In the genomic region with DNA sequence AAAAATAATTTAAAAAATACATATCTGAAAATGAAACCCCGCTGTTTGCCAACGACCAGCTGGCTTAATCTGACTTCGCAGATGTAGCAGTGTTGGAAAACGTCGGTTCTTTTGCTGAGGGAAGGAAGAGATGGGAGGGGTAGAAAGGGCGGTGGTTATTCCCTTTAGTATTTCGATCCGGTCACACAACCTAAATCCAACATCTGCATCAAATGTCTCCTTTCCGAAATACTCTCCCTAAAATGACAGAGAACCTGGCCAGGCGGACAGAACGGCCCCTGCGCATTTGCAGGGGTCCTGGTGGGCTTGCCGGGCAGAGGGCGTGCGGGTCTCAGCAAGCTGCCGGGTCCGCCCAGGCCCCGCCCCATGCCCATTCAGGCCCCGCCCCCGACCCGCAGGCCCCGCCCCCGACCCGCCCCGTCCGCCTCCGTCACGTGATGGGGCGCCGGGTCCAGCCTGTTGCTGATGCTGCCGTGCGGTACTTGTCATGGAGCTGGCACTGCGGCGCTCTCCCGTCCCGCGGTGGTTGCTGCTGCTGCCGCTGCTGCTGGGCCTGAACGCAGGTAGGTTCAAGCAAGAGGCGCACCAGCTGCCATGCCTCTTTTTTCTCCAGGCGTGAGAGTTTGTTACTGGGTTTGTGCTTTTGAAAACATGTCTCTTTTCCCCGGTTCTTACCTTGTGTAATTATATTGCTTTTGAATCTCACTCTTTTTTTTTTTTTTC, we compare ENCODE assay signal across 1 cellular context.
TF ChIP-seq lines count a peak whose summit lies in the region.

A gene with protein sequence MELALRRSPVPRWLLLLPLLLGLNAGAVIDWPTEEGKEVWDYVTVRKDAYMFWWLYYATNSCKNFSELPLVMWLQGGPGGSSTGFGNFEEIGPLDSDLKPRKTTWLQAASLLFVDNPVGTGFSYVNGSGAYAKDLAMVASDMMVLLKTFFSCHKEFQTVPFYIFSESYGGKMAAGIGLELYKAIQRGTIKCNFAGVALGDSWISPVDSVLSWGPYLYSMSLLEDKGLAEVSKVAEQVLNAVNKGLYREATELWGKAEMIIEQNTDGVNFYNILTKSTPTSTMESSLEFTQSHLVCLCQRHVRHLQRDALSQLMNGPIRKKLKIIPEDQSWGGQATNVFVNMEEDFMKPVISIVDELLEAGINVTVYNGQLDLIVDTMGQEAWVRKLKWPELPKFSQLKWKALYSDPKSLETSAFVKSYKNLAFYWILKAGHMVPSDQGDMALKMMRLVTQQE (plus strand): TSS at position 459 of the 723 bp plus-strand sequence. CDS start 29 bp downstream, at position 488.

TF ChIP-seq in HepG2, 621 proteins besides CTCF, POLR2A, EP300 and RAD21 (continued from another document and continues in another):
- TF ChIP-seq, protein P1, sequence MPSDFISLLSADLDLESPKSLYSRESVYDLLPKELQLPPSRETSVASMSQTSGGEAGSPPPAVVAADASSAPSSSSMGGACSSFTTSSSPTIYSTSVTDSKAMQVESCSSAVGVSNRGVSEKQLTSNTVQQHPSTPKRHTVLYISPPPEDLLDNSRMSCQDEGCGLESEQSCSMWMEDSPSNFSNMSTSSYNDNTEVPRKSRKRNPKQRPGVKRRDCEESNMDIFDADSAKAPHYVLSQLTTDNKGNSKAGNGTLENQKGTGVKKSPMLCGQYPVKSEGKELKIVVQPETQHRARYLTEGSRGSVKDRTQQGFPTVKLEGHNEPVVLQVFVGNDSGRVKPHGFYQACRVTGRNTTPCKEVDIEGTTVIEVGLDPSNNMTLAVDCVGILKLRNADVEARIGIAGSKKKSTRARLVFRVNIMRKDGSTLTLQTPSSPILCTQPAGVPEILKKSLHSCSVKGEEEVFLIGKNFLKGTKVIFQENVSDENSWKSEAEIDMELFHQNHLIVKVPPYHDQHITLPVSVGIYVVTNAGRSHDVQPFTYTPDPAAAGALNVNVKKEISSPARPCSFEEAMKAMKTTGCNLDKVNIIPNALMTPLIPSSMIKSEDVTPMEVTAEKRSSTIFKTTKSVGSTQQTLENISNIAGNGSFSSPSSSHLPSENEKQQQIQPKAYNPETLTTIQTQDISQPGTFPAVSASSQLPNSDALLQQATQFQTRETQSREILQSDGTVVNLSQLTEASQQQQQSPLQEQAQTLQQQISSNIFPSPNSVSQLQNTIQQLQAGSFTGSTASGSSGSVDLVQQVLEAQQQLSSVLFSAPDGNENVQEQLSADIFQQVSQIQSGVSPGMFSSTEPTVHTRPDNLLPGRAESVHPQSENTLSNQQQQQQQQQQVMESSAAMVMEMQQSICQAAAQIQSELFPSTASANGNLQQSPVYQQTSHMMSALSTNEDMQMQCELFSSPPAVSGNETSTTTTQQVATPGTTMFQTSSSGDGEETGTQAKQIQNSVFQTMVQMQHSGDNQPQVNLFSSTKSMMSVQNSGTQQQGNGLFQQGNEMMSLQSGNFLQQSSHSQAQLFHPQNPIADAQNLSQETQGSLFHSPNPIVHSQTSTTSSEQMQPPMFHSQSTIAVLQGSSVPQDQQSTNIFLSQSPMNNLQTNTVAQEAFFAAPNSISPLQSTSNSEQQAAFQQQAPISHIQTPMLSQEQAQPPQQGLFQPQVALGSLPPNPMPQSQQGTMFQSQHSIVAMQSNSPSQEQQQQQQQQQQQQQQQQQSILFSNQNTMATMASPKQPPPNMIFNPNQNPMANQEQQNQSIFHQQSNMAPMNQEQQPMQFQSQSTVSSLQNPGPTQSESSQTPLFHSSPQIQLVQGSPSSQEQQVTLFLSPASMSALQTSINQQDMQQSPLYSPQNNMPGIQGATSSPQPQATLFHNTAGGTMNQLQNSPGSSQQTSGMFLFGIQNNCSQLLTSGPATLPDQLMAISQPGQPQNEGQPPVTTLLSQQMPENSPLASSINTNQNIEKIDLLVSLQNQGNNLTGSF (CRISPR knock-in tag; IDR thresholded peaks at IDR 0.05) = no peak
- TF ChIP-seq GFI1 (CRISPR knock-in tag; IDR thresholded peaks at IDR 0.05; ENCODE audit: borderline replicate concordance) = 0 out of 2 replicates have a peak, but pooled peaks have one; percentile 26
- TF ChIP-seq SOX6 (IDR thresholded peaks at IDR 0.05) = no peak
- no peak for TF ChIP-seq SOX6 (CRISPR knock-in tag; IDR thresholded peaks at IDR 0.05)
- no peak for TF ChIP-seq MYNN (CRISPR knock-in tag; IDR thresholded peaks at IDR 0.05; ENCODE audit: low read depth)
- TF ChIP-seq, protein P2, sequence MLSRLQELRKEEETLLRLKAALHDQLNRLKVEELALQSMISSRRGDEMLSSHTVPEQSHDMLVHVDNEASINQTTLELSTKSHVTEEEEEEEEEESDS (CRISPR knock-in tag; IDR thresholded peaks at IDR 0.05; ENCODE audit: borderline replicate concordance) = no peak
- TF ChIP-seq ZNF788 (CRISPR knock-in tag; IDR thresholded peaks at IDR 0.05; ENCODE audit: borderline replicate concordance) = peak; percentile 31; the same call in 1 of the 2 replicates
- TF ChIP-seq TEAD2 (CRISPR knock-in tag; IDR thresholded peaks at IDR 0.05) = no peak
- TF ChIP-seq SPEN (CRISPR knock-in tag; IDR thresholded peaks at IDR 0.05; ENCODE audit: low read depth) = peak; percentile 44; the same call in 1 of the 2 replicates
- no peak for TF ChIP-seq MTA3 (CRISPR knock-in tag; IDR thresholded peaks at IDR 0.05)
- peak; percentile 46; the same call in 1 of the 2 replicates for TF ChIP-seq ARNTL (CRISPR knock-in tag; IDR thresholded peaks at IDR 0.05)
- TF ChIP-seq REL (CRISPR knock-in tag; conservative IDR thresholded peaks at IDR 0.05) = no peak
- TF ChIP-seq ERF (CRISPR knock-in tag; IDR thresholded peaks at IDR 0.05) = no peak
- peak; percentile 57 for TF ChIP-seq HDAC2 (CRISPR knock-in tag; IDR thresholded peaks at IDR 0.05)
- no peak for TF ChIP-seq ZNF850 (CRISPR knock-in tag; conservative IDR thresholded peaks at IDR 0.05)
- no peak for TF ChIP-seq FOXA3 (CRISPR knock-in tag; IDR thresholded peaks at IDR 0.05)
- TF ChIP-seq TMF1 (CRISPR knock-in tag; IDR thresholded peaks at IDR 0.05; ENCODE audit: low read depth) = no peak
- TF ChIP-seq, protein P3, sequence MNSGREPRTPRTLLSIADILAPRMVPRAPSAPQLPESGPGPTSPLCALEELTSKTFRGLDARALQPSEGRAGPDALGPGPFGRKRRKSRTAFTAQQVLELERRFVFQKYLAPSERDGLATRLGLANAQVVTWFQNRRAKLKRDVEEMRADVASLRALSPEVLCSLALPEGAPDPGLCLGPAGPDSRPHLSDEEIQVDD (CRISPR knock-in tag; IDR thresholded peaks at IDR 0.05; ENCODE audit: borderline replicate concordance) = no peak
- no peak for TF ChIP-seq NCOA1 (CRISPR knock-in tag; IDR thresholded peaks at IDR 0.05)
- TF ChIP-seq, protein P4, sequence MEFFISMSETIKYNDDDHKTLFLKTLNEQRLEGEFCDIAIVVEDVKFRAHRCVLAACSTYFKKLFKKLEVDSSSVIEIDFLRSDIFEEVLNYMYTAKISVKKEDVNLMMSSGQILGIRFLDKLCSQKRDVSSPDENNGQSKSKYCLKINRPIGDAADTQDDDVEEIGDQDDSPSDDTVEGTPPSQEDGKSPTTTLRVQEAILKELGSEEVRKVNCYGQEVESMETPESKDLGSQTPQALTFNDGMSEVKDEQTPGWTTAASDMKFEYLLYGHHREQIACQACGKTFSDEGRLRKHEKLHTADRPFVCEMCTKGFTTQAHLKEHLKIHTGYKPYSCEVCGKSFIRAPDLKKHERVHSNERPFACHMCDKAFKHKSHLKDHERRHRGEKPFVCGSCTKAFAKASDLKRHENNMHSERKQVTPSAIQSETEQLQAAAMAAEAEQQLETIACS (CRISPR knock-in tag; IDR thresholded peaks at IDR 0.05) = no peak
- no peak for TF ChIP-seq SCMH1 (CRISPR knock-in tag; IDR thresholded peaks at IDR 0.05; ENCODE audit: borderline replicate concordance)
- 0 out of 2 replicates have a peak, but pooled peaks have one; percentile 25 for TF ChIP-seq ZNF225 (CRISPR knock-in tag; IDR thresholded peaks at IDR 0.05)
- no peak for TF ChIP-seq ZZZ3 (CRISPR knock-in tag; IDR thresholded peaks at IDR 0.05; ENCODE audit: borderline replicate concordance)
- TF ChIP-seq KDM5B (CRISPR knock-in tag; IDR thresholded peaks at IDR 0.05; ENCODE audit: borderline replicate concordance) = no peak
- no peak for TF ChIP-seq CENPT (CRISPR knock-in tag; IDR thresholded peaks at IDR 0.05; ENCODE audit: low read depth)
- TF ChIP-seq KDM4B (CRISPR knock-in tag; IDR thresholded peaks at IDR 0.05) = no peak
- no peak for TF ChIP-seq ETV5 (CRISPR knock-in tag; IDR thresholded peaks at IDR 0.05; ENCODE audit: borderline replicate concordance)
- TF ChIP-seq ZC3H13 (CRISPR knock-in tag; IDR thresholded peaks at IDR 0.05) = no peak
- TF ChIP-seq SP4 (CRISPR knock-in tag; IDR thresholded peaks at IDR 0.05) = peak; percentile 46; the same call in 1 of the 2 replicates
- TF ChIP-seq, protein P5, sequence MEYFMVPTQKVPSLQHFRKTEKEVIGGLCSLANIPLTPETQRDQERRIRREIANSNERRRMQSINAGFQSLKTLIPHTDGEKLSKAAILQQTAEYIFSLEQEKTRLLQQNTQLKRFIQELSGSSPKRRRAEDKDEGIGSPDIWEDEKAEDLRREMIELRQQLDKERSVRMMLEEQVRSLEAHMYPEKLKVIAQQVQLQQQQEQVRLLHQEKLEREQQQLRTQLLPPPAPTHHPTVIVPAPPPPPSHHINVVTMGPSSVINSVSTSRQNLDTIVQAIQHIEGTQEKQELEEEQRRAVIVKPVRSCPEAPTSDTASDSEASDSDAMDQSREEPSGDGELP (IDR thresholded peaks at IDR 0.05; ENCODE audit: borderline replicate concordance, low read depth) = no peak
- 0 out of 2 replicates have a peak, but pooled peaks have one; percentile 43 for TF ChIP-seq ZIK1 (CRISPR knock-in tag; IDR thresholded peaks at IDR 0.05; ENCODE audit: borderline replicate concordance, low read depth)
- TF ChIP-seq, protein P6, sequence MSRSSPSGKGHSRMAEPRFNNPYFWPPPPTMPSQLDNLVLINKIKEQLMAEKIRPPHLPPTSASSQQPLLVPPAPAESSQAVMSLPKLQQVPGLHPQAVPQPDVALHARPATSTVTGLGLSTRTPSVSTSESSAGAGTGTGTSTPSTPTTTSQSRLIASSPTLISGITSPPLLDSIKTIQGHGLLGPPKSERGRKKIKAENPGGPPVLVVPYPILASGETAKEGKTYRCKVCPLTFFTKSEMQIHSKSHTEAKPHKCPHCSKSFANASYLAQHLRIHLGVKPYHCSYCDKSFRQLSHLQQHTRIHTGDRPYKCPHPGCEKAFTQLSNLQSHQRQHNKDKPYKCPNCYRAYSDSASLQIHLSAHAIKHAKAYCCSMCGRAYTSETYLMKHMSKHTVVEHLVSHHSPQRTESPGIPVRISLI (CRISPR knock-in tag; IDR thresholded peaks at IDR 0.05; ENCODE audit: borderline replicate concordance) = peak; percentile 8; the same call in 1 of the 2 replicates
- no peak for TF ChIP-seq ATAD3A (CRISPR knock-in tag; IDR thresholded peaks at IDR 0.05)
- no peak for TF ChIP-seq PTBP1 (IDR thresholded peaks at IDR 0.05; ENCODE audit: low read depth, low read length, poor library complexity, severe bottlenecking)
- TF ChIP-seq ZNF138 (CRISPR knock-in tag; IDR thresholded peaks at IDR 0.05; ENCODE audit: low read depth) = no peak
- TF ChIP-seq, protein P7, sequence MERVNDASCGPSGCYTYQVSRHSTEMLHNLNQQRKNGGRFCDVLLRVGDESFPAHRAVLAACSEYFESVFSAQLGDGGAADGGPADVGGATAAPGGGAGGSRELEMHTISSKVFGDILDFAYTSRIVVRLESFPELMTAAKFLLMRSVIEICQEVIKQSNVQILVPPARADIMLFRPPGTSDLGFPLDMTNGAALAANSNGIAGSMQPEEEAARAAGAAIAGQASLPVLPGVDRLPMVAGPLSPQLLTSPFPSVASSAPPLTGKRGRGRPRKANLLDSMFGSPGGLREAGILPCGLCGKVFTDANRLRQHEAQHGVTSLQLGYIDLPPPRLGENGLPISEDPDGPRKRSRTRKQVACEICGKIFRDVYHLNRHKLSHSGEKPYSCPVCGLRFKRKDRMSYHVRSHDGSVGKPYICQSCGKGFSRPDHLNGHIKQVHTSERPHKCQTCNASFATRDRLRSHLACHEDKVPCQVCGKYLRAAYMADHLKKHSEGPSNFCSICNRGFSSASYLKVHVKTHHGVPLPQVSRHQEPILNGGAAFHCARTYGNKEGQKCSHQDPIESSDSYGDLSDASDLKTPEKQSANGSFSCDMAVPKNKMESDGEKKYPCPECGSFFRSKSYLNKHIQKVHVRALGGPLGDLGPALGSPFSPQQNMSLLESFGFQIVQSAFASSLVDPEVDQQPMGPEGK (CRISPR knock-in tag; IDR thresholded peaks at IDR 0.05) = no peak
- no peak for TF ChIP-seq ZNF232 (CRISPR knock-in tag; IDR thresholded peaks at IDR 0.05; ENCODE audit: borderline replicate concordance)
- no peak for TF ChIP-seq AKAP8 (CRISPR knock-in tag; IDR thresholded peaks at IDR 0.05)
- no peak for TF ChIP-seq ZNF879 (CRISPR knock-in tag; IDR thresholded peaks at IDR 0.05)
- no peak for TF ChIP-seq GZF1 (CRISPR knock-in tag; IDR thresholded peaks at IDR 0.05)
- no peak for TF ChIP-seq EZH2 (conservative IDR thresholded peaks at IDR 0.05; ENCODE audit: low read depth, low read length)
- no peak for TF ChIP-seq ZFP37 (CRISPR knock-in tag; IDR thresholded peaks at IDR 0.05; ENCODE audit: borderline replicate concordance)
- TF ChIP-seq, protein P8, sequence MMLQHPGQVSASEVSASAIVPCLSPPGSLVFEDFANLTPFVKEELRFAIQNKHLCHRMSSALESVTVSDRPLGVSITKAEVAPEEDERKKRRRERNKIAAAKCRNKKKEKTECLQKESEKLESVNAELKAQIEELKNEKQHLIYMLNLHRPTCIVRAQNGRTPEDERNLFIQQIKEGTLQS (CRISPR knock-in tag; IDR thresholded peaks at IDR 0.05) = no peak
- TF ChIP-seq, protein P9, sequence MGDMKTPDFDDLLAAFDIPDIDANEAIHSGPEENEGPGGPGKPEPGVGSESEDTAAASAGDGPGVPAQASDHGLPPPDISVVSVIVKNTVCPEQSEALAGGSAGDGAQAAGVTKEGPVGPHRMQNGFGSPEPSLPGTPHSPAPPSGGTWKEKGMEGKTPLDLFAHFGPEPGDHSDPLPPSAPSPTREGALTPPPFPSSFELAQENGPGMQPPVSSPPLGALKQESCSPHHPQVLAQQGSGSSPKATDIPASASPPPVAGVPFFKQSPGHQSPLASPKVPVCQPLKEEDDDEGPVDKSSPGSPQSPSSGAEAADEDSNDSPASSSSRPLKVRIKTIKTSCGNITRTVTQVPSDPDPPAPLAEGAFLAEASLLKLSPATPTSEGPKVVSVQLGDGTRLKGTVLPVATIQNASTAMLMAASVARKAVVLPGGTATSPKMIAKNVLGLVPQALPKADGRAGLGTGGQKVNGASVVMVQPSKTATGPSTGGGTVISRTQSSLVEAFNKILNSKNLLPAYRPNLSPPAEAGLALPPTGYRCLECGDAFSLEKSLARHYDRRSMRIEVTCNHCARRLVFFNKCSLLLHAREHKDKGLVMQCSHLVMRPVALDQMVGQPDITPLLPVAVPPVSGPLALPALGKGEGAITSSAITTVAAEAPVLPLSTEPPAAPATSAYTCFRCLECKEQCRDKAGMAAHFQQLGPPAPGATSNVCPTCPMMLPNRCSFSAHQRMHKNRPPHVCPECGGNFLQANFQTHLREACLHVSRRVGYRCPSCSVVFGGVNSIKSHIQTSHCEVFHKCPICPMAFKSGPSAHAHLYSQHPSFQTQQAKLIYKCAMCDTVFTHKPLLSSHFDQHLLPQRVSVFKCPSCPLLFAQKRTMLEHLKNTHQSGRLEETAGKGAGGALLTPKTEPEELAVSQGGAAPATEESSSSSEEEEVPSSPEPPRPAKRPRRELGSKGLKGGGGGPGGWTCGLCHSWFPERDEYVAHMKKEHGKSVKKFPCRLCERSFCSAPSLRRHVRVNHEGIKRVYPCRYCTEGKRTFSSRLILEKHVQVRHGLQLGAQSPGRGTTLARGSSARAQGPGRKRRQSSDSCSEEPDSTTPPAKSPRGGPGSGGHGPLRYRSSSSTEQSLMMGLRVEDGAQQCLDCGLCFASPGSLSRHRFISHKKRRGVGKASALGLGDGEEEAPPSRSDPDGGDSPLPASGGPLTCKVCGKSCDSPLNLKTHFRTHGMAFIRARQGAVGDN (CRISPR knock-in tag; IDR thresholded peaks at IDR 0.05) = peak; percentile 73
- no peak for TF ChIP-seq SMARCE1 (IDR thresholded peaks at IDR 0.05; ENCODE audit: borderline replicate concordance)
- TF ChIP-seq SETDB1 (CRISPR knock-in tag; IDR thresholded peaks at IDR 0.05; ENCODE audit: borderline replicate concordance) = no peak
- TF ChIP-seq CHCHD3 (CRISPR knock-in tag; IDR thresholded peaks at IDR 0.05) = no peak
- no peak for TF ChIP-seq GTF2F1 (IDR thresholded peaks at IDR 0.05; ENCODE audit: low read length)
